ENCODE assay signal across 13 cellular contexts in the genomic region with DNA sequence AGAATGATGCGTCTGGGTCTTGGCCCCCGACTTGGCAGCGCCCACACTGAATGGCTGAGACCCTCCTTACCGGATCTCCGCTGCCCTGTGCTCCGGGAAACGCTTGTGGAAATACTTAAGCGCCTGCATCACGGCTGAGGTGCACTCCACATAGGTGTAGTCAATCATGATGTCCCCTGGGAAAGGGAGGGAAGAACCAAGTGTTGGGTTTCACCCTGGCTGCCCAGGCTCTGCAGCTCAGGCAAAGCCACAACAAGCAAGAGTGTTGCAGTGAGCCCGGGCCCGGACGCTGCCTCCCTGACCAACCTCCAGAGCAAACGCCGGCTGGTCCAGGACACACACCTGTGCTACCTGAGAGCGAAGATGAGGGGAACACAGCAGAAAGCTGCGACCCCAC. TPM values are rescaled to one million over a fixed set of nuclear protein-coding genes. Genes with fewer than 3 reads are reported as not detected.
"Had no signal": no experiment of that assay in that cellular context is flagged by ENCODE, and none has a peak within 500 bp of the region (broad histone marks: within the 10 kb centered on the region; RNA-seq: fewer than 3 reads in every experiment).

No MANE protein-coding gene starts in this region.

- H3K9me3 Mint-ChIP-seq: activated naive CD4-positive, alpha-beta T cell treated with anti-CD3 and anti-CD28 coated beads, Interleukin-2, amount 50 U/mL, for 24 hours; activated T-helper 2 cell treated with anti-CD3 and anti-CD28 coated beads, Interferon-gamma antibody, Interleukin-2, Interleukin-4, amounts not matched to agents 10 μg/mL and 5 μg/mL and 100 μg/mL, durations not matched to agents 14 hours and 24 hours and 36 hours; brain; stimulated activated naive B cell treated with anti-CD40 and anti-IgM and Interleukin-4, amounts not matched to agents 10 μg/mL and 1 μg/mL and 100 μg/mL, for 72 hours had no signal

- H3K9me3 ChIP-seq: heart left ventricle had no signal

- H3K27ac Mint-ChIP-seq: activated naive CD4-positive, alpha-beta T cell treated with anti-CD3 and anti-CD28 coated beads, Interleukin-2, amount 50 U/mL, for 24 hours; activated T-helper 2 cell treated with anti-CD3 and anti-CD28 coated beads, Interferon-gamma antibody, Interleukin-2, Interleukin-4, amounts not matched to agents 10 μg/mL and 5 μg/mL and 100 μg/mL, durations not matched to agents 14 hours and 24 hours and 36 hours; brain; stimulated activated naive B cell treated with anti-CD40 and anti-IgM and Interleukin-4, amounts not matched to agents 10 μg/mL and 1 μg/mL and 100 μg/mL, for 72 hours had no signal

- H3K27me3 ChIP-seq: heart left ventricle had no signal

- H3K4me3 ChIP-seq: heart left ventricle, smooth muscle cell had no signal

- H3K4me1 Mint-ChIP-seq: activated naive CD4-positive, alpha-beta T cell treated with anti-CD3 and anti-CD28 coated beads, Interleukin-2, amount 50 U/mL, for 24 hours; brain; stimulated activated naive B cell treated with anti-CD40 and anti-IgM and Interleukin-4, amounts not matched to agents 10 μg/mL and 1 μg/mL and 100 μg/mL, for 72 hours had no signal

- H3K4me1 ChIP-seq: parathyroid adenoma had no signal

- ATAC-seq: esophagus mucosa; stimulated activated naive B cell treated with anti-CD40 and anti-IgM and Interleukin-4, amounts not matched to agents 10 μg/mL and 1 μg/mL and 100 μg/mL, for 72 hours had no signal

- H3K27ac ChIP-seq: heart left ventricle, parathyroid adenoma had no signal

- H3K27me3 Mint-ChIP-seq: activated naive CD4-positive, alpha-beta T cell treated with anti-CD3 and anti-CD28 coated beads, Interleukin-2, amount 50 U/mL, for 24 hours; brain; stimulated activated naive B cell treated with anti-CD40 and anti-IgM and Interleukin-4, amounts not matched to agents 10 μg/mL and 1 μg/mL and 100 μg/mL, for 72 hours had no signal

- H3K4me3 Mint-ChIP-seq: activated naive CD4-positive, alpha-beta T cell treated with anti-CD3 and anti-CD28 coated beads, Interleukin-2, amount 50 U/mL, for 24 hours; brain; stimulated activated naive B cell treated with anti-CD40 and anti-IgM and Interleukin-4, amounts not matched to agents 10 μg/mL and 1 μg/mL and 100 μg/mL, for 72 hours had no signal

- DNase-seq: activated CD4-positive, alpha-beta T cell treated with anti-CD3 and anti-CD28 coated beads, Interleukin-2, amount 50 U/mL, for 1 hour; stimulated activated naive B cell treated with anti-CD40 and anti-IgM and Interleukin-4, amounts not matched to agents 10 μg/mL and 1 μg/mL and 100 μg/mL, for 72 hours; T-helper 2 cell; trophoblast cell had no signal

RNA-seq across cellular contexts. Expression of gene FTCD, which starts 50.4 kb away (rescaled TPM):
- total RNA-seq: dermis microvascular lymphatic vessel endothelial cell, subcutaneous adipose tissue had no signal
